In the genomic region with DNA sequence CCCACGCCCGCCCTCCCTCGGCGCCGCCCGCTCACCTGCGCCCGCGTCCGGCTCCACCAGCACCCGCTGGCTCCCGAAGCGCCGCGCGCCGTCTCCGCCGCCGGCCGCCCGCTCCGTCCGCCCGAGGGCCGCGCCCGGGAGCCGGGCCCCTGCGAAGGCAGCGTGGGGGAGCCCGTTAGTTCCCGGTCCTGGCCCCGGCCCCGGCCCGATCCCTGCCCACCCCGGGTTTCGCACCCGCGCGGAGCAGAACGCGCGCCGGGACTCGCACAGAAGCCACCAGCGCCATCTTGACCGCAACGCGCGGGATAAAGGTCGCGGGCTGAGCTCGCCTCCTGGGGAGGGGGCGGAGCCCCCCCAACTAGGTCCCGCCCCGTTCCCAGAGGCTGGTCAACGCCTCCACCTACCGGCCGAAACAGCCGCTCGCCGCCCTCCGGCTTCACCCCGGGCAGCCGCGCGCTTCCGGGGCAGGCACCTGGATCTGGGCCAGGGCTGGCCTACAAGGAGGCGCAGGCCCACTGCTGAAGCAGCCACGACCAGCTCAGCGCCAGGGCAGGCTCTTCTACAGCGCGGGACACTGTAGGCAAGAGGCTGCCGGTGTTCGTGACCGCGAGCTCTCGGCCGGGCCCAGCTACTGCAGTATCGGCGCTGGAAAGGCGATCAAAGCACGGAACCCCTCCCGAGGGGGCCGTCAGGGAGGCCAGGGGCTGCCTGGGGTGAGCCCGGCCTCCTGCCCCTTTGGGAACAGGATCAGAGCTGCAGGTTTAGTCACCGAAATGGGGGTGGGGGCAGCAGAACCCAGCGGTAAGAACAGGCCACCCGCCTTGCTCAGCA, we compare ENCODE assay signal across 1 cellular context.
TF ChIP-seq lines count a peak whose summit lies in the region.

A gene with protein sequence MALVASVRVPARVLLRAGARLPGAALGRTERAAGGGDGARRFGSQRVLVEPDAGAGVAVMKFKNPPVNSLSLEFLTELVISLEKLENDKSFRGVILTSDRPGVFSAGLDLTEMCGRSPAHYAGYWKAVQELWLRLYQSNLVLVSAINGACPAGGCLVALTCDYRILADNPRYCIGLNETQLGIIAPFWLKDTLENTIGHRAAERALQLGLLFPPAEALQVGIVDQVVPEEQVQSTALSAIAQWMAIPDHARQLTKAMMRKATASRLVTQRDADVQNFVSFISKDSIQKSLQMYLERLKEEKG (minus strand): TSS at position 307 of the 831 bp plus-strand sequence. CDS start 21 bp downstream, at position 286.

TF ChIP-seq in HepG2, 621 proteins besides CTCF, POLR2A, EP300 and RAD21 (continued from another document and continues in another):
- TF ChIP-seq AHR (CRISPR knock-in tag; IDR thresholded peaks at IDR 0.05) (peak; percentile 18; the same call in 1 of the 2 replicates), AGO2 (optimal IDR thresholded peaks at IDR 0.05; ENCODE audit: low read depth, low read length) (peak; percentile 99), HIVEP1 (CRISPR knock-in tag; IDR thresholded peaks at IDR 0.05) (peak; percentile 93), ZNF180 (CRISPR knock-in tag; IDR thresholded peaks at IDR 0.05; ENCODE audit: borderline replicate concordance, low read depth) (no peak), SP2 (CRISPR knock-in tag; IDR thresholded peaks at IDR 0.05) (peak; percentile 64), HDAC2 (CRISPR knock-in tag; IDR thresholded peaks at IDR 0.05) (peak; percentile 80), ONECUT2 (CRISPR knock-in tag; IDR thresholded peaks at IDR 0.05) (no peak), MIER2 (CRISPR knock-in tag; IDR thresholded peaks at IDR 0.05) (peak; percentile 24; the same call in 1 of the 2 replicates), TCF7L2 (IDR thresholded peaks at IDR 0.05; ENCODE audit: low read depth, low read length) (no peak), ZNF878 (CRISPR knock-in tag; IDR thresholded peaks at IDR 0.05) (0 out of 2 replicates have a peak, but pooled peaks have one; percentile 31), HOXA5 (CRISPR knock-in tag; IDR thresholded peaks at IDR 0.05) (peak; percentile 91), DR1 (CRISPR knock-in tag; IDR thresholded peaks at IDR 0.05) (peak; percentile 34; the same call in 1 of the 2 replicates), ZNF747 (CRISPR knock-in tag; IDR thresholded peaks at IDR 0.05; ENCODE audit: borderline replicate concordance) (peak; percentile 72; the same call in 1 of the 2 replicates), PHF8 (CRISPR knock-in tag; IDR thresholded peaks at IDR 0.05) (peak; percentile 77), SMAD9 (CRISPR knock-in tag; IDR thresholded peaks at IDR 0.05) (no peak; the same call in 1 of the 2 replicates), ZNF816 (CRISPR knock-in tag; IDR thresholded peaks at IDR 0.05; ENCODE audit: borderline replicate concordance) (peak; percentile 87), GATAD1 (CRISPR knock-in tag; IDR thresholded peaks at IDR 0.05) (peak; percentile 87), ZNF883 (CRISPR knock-in tag; IDR thresholded peaks at IDR 0.05; ENCODE audit: not compliant biosample characterization) (peak; percentile 83), ZNF451 (CRISPR knock-in tag; IDR thresholded peaks at IDR 0.05) (peak; percentile 79; the same call in 1 of the 2 replicates), ZNF777 (CRISPR knock-in tag; IDR thresholded peaks at IDR 0.05) (no peak; the same call in 1 of the 2 replicates), ZFP82 (CRISPR knock-in tag; IDR thresholded peaks at IDR 0.05; ENCODE audit: borderline replicate concordance) (no peak), MIER3 (CRISPR knock-in tag; IDR thresholded peaks at IDR 0.05; ENCODE audit: borderline replicate concordance) (no peak), ZNF709 (CRISPR knock-in tag; IDR thresholded peaks at IDR 0.05) (peak; percentile 67; the same call in 1 of the 2 replicates), ZNF607 (CRISPR knock-in tag; IDR thresholded peaks at IDR 0.05; ENCODE audit: borderline replicate concordance) (peak; percentile 90), KDM3A (CRISPR knock-in tag; IDR thresholded peaks at IDR 0.05; ENCODE audit: low read depth) (peak; percentile 99), ZNF75D (CRISPR knock-in tag; IDR thresholded peaks at IDR 0.05; ENCODE audit: borderline replicate concordance) (no peak), ZNF572 (CRISPR knock-in tag; IDR thresholded peaks at IDR 0.05) (peak; percentile 99), AGO1 (IDR thresholded peaks at IDR 0.05; ENCODE audit: low read depth, low read length, poor library complexity, severe bottlenecking) (peak; percentile 86), TCF7 (IDR thresholded peaks at IDR 0.05; ENCODE audit: low read depth) (no peak), ZNF143 (CRISPR knock-in tag; IDR thresholded peaks at IDR 0.05) (no peak), ZSCAN20 (CRISPR knock-in tag; IDR thresholded peaks at IDR 0.05; ENCODE audit: borderline replicate concordance) (no peak; the same call in 1 of the 2 replicates), ZZZ3 (CRISPR knock-in tag; IDR thresholded peaks at IDR 0.05; ENCODE audit: borderline replicate concordance) (peak; percentile 54; the same call in 1 of the 2 replicates), ZNF7 (CRISPR knock-in tag; IDR thresholded peaks at IDR 0.05) (no peak), ARNT2 (CRISPR knock-in tag; IDR thresholded peaks at IDR 0.05; ENCODE audit: low read depth) (peak; percentile 76), RBM22 (optimal IDR thresholded peaks at IDR 0.05; ENCODE audit: low read length) (peak; percentile 81), FOXP1 (IDR thresholded peaks at IDR 0.05) (no peak), FOXP1 (CRISPR knock-in tag; IDR thresholded peaks at IDR 0.05) (no peak), RBFOX2 (IDR thresholded peaks at IDR 0.05; ENCODE audit: low read depth, low read length) (peak; percentile 97)
- TF ChIP-seq, protein P1, sequence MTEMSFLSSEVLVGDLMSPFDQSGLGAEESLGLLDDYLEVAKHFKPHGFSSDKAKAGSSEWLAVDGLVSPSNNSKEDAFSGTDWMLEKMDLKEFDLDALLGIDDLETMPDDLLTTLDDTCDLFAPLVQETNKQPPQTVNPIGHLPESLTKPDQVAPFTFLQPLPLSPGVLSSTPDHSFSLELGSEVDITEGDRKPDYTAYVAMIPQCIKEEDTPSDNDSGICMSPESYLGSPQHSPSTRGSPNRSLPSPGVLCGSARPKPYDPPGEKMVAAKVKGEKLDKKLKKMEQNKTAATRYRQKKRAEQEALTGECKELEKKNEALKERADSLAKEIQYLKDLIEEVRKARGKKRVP (CRISPR knock-in tag; IDR thresholded peaks at IDR 0.05), result 0 out of 4 replicates have a peak, but pooled peaks of 1 of the 2 experiments have one; percentile 49
- TF ChIP-seq, protein P2, sequence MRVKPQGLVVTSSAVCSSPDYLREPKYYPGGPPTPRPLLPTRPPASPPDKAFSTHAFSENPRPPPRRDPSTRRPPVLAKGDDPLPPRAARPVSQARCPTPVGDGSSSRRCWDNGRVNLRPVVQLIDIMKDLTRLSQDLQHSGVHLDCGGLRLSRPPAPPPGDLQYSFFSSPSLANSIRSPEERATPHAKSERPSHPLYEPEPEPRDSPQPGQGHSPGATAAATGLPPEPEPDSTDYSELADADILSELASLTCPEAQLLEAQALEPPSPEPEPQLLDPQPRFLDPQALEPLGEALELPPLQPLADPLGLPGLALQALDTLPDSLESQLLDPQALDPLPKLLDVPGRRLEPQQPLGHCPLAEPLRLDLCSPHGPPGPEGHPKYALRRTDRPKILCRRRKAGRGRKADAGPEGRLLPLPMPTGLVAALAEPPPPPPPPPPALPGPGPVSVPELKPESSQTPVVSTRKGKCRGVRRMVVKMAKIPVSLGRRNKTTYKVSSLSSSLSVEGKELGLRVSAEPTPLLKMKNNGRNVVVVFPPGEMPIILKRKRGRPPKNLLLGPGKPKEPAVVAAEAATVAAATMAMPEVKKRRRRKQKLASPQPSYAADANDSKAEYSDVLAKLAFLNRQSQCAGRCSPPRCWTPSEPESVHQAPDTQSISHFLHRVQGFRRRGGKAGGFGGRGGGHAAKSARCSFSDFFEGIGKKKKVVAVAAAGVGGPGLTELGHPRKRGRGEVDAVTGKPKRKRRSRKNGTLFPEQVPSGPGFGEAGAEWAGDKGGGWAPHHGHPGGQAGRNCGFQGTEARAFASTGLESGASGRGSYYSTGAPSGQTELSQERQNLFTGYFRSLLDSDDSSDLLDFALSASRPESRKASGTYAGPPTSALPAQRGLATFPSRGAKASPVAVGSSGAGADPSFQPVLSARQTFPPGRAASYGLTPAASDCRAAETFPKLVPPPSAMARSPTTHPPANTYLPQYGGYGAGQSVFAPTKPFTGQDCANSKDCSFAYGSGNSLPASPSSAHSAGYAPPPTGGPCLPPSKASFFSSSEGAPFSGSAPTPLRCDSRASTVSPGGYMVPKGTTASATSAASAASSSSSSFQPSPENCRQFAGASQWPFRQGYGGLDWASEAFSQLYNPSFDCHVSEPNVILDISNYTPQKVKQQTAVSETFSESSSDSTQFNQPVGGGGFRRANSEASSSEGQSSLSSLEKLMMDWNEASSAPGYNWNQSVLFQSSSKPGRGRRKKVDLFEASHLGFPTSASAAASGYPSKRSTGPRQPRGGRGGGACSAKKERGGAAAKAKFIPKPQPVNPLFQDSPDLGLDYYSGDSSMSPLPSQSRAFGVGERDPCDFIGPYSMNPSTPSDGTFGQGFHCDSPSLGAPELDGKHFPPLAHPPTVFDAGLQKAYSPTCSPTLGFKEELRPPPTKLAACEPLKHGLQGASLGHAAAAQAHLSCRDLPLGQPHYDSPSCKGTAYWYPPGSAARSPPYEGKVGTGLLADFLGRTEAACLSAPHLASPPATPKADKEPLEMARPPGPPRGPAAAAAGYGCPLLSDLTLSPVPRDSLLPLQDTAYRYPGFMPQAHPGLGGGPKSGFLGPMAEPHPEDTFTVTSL (CRISPR knock-in tag; IDR thresholded peaks at IDR 0.05; ENCODE audit: borderline replicate concordance), result 0 out of 2 replicates have a peak, but pooled peaks have one; percentile 63
- TF ChIP-seq, protein P3, sequence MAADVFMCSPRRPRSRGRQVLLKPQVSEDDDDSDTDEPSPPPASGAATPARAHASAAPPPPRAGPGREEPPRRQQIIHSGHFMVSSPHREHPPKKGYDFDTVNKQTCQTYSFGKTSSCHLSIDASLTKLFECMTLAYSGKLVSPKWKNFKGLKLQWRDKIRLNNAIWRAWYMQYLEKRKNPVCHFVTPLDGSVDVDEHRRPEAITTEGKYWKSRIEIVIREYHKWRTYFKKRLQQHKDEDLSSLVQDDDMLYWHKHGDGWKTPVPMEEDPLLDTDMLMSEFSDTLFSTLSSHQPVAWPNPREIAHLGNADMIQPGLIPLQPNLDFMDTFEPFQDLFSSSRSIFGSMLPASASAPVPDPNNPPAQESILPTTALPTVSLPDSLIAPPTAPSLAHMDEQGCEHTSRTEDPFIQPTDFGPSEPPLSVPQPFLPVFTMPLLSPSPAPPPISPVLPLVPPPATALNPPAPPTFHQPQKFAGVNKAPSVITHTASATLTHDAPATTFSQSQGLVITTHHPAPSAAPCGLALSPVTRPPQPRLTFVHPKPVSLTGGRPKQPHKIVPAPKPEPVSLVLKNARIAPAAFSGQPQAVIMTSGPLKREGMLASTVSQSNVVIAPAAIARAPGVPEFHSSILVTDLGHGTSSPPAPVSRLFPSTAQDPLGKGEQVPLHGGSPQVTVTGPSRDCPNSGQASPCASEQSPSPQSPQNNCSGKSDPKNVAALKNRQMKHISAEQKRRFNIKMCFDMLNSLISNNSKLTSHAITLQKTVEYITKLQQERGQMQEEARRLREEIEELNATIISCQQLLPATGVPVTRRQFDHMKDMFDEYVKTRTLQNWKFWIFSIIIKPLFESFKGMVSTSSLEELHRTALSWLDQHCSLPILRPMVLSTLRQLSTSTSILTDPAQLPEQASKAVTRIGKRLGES (CRISPR knock-in tag; IDR thresholded peaks at IDR 0.05; ENCODE audit: borderline replicate concordance), result 0 out of 2 replicates have a peak, but pooled peaks have one; percentile 39
- TF ChIP-seq, protein P4, sequence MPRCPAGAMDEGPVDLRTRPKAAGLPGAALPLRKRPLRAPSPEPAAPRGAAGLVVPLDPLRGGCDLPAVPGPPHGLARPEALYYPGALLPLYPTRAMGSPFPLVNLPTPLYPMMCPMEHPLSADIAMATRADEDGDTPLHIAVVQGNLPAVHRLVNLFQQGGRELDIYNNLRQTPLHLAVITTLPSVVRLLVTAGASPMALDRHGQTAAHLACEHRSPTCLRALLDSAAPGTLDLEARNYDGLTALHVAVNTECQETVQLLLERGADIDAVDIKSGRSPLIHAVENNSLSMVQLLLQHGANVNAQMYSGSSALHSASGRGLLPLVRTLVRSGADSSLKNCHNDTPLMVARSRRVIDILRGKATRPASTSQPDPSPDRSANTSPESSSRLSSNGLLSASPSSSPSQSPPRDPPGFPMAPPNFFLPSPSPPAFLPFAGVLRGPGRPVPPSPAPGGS (CRISPR knock-in tag; IDR thresholded peaks at IDR 0.05), result peak; percentile 84
- TF ChIP-seq, protein P5, sequence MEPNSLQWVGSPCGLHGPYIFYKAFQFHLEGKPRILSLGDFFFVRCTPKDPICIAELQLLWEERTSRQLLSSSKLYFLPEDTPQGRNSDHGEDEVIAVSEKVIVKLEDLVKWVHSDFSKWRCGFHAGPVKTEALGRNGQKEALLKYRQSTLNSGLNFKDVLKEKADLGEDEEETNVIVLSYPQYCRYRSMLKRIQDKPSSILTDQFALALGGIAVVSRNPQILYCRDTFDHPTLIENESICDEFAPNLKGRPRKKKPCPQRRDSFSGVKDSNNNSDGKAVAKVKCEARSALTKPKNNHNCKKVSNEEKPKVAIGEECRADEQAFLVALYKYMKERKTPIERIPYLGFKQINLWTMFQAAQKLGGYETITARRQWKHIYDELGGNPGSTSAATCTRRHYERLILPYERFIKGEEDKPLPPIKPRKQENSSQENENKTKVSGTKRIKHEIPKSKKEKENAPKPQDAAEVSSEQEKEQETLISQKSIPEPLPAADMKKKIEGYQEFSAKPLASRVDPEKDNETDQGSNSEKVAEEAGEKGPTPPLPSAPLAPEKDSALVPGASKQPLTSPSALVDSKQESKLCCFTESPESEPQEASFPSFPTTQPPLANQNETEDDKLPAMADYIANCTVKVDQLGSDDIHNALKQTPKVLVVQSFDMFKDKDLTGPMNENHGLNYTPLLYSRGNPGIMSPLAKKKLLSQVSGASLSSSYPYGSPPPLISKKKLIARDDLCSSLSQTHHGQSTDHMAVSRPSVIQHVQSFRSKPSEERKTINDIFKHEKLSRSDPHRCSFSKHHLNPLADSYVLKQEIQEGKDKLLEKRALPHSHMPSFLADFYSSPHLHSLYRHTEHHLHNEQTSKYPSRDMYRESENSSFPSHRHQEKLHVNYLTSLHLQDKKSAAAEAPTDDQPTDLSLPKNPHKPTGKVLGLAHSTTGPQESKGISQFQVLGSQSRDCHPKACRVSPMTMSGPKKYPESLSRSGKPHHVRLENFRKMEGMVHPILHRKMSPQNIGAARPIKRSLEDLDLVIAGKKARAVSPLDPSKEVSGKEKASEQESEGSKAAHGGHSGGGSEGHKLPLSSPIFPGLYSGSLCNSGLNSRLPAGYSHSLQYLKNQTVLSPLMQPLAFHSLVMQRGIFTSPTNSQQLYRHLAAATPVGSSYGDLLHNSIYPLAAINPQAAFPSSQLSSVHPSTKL (CRISPR knock-in tag; IDR thresholded peaks at IDR 0.05), result peak; percentile 62; the same call in 1 of the 2 replicates
- TF ChIP-seq, protein P6, sequence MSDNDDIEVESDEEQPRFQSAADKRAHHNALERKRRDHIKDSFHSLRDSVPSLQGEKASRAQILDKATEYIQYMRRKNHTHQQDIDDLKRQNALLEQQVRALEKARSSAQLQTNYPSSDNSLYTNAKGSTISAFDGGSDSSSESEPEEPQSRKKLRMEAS (IDR thresholded peaks at IDR 0.05), result peak; percentile 75; the same call in 1 of the 2 replicates
- TF ChIP-seq, protein P7, sequence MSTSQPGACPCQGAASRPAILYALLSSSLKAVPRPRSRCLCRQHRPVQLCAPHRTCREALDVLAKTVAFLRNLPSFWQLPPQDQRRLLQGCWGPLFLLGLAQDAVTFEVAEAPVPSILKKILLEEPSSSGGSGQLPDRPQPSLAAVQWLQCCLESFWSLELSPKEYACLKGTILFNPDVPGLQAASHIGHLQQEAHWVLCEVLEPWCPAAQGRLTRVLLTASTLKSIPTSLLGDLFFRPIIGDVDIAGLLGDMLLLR (CRISPR knock-in tag; IDR thresholded peaks at IDR 0.05), result peak; percentile 71; the same call in 1 of the 2 replicates
